9 cellular contexts compared by ENCODE assay signal in the genomic region with DNA sequence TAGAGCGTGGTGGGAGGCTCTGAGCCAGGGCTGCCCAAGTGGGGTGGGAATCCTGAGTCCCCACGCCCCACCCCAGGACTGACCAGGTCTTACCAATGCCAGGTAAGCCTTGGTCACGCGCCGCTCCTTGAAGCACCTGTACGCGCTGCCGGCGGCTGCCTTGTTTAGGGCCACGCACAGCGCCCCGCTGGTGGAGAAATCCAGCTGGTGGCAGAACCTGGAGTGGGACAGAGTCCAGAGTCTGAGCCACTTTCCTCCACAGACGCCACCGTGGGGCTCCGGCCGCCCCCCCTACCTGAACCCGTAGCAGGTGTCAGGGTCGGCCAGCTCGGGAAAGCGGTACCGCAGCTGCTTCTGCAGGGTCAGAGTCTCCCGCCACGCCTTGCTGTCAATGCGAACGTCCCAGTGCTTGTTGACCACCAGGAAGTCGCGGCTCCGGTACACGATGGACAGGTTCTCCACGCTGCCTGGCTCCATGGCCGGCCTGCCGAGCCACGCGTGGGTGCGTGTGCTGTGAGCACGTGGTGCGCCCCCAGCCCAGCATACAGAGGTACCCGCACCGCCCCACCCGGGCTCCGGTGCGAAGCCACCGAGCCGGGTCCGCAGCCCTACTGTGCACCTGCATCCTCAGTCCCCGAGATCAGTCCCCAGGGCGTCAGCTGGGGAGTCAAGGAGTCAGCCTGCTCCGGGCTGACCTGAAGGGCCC. TPM values are rescaled to one million over a fixed set of nuclear protein-coding genes. Genes with fewer than 3 reads are reported as not detected.
A peak's percentile ranks its signal among the peaks of the same experiment; 100 is the strongest.
DNase-seq lines count a peak whose midpoint lies in the region; ATAC-seq, FAIRE-seq and TF ChIP-seq lines count a peak whose summit lies in the region.
"Had no signal": no experiment of that assay in that cellular context is flagged by ENCODE, and none has a peak within 500 bp of the region (broad histone marks: within the 10 kb centered on the region; RNA-seq: fewer than 3 reads in every experiment).

No MANE protein-coding gene starts in this region.

- intact Hi-C loops in K562 (cut with micrococcal nuclease), result no loop called here
- intact Hi-C loops in mucosa of descending colon (cut with DNase I, micrococcal nuclease), result no loop called here

- H3K9me3 ChIP-seq in K562 (replicated peaks; ENCODE audit: control insufficient read depth, insufficient read depth, low read depth, low read length) (no peaks in the 10 kb centered on the region), mucosa of descending colon (no peaks in the 10 kb centered on the region)

- in situ Hi-C loops in K562 (cut with MboI), result loop anchor here (5.0 kb wide), 2 partner anchors 45 to 75 kb away; partner anchors contain the start of gene CIAO3

- 21% methylated on average over 44 of the region's 48 CpGs for WGBS in K562 (ENCODE audit: insufficient coverage, low coverage, missing lambda C conversion rate)

- H3K4me1 ChIP-seq in K562 (replicated peaks in 1 of 2; ENCODE audit: control insufficient read depth in 2 of 2, insufficient read depth in 2 of 2, low read length in 2 of 2) (peaks cover 16 to 94% of the 10 kb centered on the region in 2 experiments; a peak in 4 of 5 replicates), mucosa of descending colon (ENCODE audit: low read depth) (peaks cover 17% of the 10 kb centered on the region), foreskin keratinocyte (no peaks in the 10 kb centered on the region)

- H3K4me2 ChIP-seq in K562 (ENCODE audit: insufficient read depth, low read length), result peak overlapping the region; percentile 87

- TF ChIP-seq RAD21 in K562 (CRISPR knock-in tag; conservative IDR thresholded peaks at IDR 0.05 in 1 of 2, IDR thresholded peaks at IDR 0.05 in 1 of 2), result no peak

- H3K27me3 ChIP-seq in K562 (ENCODE audit: control insufficient read depth in 2 of 2, insufficient read depth in 2 of 2, low read length in 2 of 2), result no peaks in the 10 kb centered on the region
- peaks cover 14% of the 10 kb centered on the region for H3K27me3 ChIP-seq in foreskin keratinocyte

- peak overlapping the region; percentile 88 for H3K4me3 ChIP-seq in AG04449 (ENCODE audit: low read depth, low read length)
- H3K4me3 ChIP-seq in K562, result peak overlapping the region; percentile 96
- H3K4me3 ChIP-seq in mucosa of descending colon, result peak overlapping the region; percentile 88

- peak overlapping the region; percentile 73 to 97 for H3K9ac ChIP-seq in K562 (ENCODE audit: insufficient read depth in 1 of 2, low read depth in 2 of 2, low read length in 2 of 2)

- FAIRE-seq in K562 (lab: Jason Lieb, UNC), result no peak
- FAIRE-seq: colon had no signal

- H3K79me2 ChIP-seq in K562 (ENCODE audit: control insufficient read depth, insufficient read depth, low read length), result peaks cover 29% of the 10 kb centered on the region

- DNase-seq in AG04449 (ENCODE audit: low read depth, low spot score) (no peak), K562 (ENCODE audit: extremely low read depth in 1 of 4, low spot score in 3 of 4) (peak in 1 of 4 experiments; percentile 39), mucosa of descending colon (peak in 1 of 3 donors; percentile 52), foreskin keratinocyte (no peak), GM19240 (ENCODE audit: insufficient read length, low spot score) (no peak)
- no peak for DNase-seq in activated CD8-positive, alpha-beta memory T cell treated with anti-CD3 and anti-CD28 coated beads, Interleukin-2, amount 50 U/mL, for 48 hours

- no TSS peak for BruUV-seq in K562 (replicated peaks; lab: Mats Ljungman, UMichigan)

- H3K36me3 ChIP-seq in K562 (ENCODE audit: control insufficient read depth, insufficient read depth, low read length) (peaks cover 59% of the 10 kb centered on the region; the same call in 2 of the 3 replicates), mucosa of descending colon (ENCODE audit: low read depth) (no peaks in the 10 kb centered on the region)

- H4K20me1 ChIP-seq in K562 (replicated peaks; ENCODE audit: control insufficient read depth, insufficient read depth, low read length), result peaks cover 11% of the 10 kb centered on the region

- no peaks in the 10 kb centered on the region for H3K9me1 ChIP-seq in K562 (ENCODE audit: control insufficient read depth, insufficient read depth, low read length)

- H3K27ac ChIP-seq in K562 (ENCODE audit: extremely low read depth, low read depth, low read length) (peak overlapping the region; percentile 59), foreskin keratinocyte (no peak overlapping the region)

- no peak for TF ChIP-seq EP300 in K562 (IDR thresholded peaks at IDR 0.05; ENCODE audit: low read length)

- CTCF ChIA-PET in AG04449 (lab: Yijun Ruan, JAX), result interaction anchor here (0.9 to 7.7 kb wide), 4 partner anchors 37 to 270 kb away, joined by 3 to 210 read pairs (median 14); partner anchors contain the start of genes ANTKMT and METRN
- CTCF ChIA-PET in K562 (lab: Yijun Ruan, JAX; ENCODE audit: low intra/inter-chr PET ratio), result no interaction called here

- POLR2A ChIA-PET in AG04449 (lab: Yijun Ruan, JAX), result no interaction called here
- POLR2A ChIA-PET in K562 (lab: Yijun Ruan, JAX), result interaction anchor here (0.6 to 1.4 kb wide), 4 partner anchors 12 to 46 kb away, joined by 3 to 6 read pairs (median 3); partner anchors contain the start of genes CIAO3 and GNG13

- no peak for TF ChIP-seq POLR2A in K562 (conservative IDR thresholded peaks at IDR 0.05)

- peak overlapping the region; percentile 74 for H2AFZ ChIP-seq in K562 (ENCODE audit: low read depth, low read length)

- ATAC-seq in HG03103 (IDR thresholded peaks at IDR 0.05; ENCODE audit: low read depth, unreplicated experiment), result peak; percentile 8
- peak; percentile 28 for ATAC-seq in K562
- no peak for ATAC-seq in mucosa of descending colon
- ATAC-seq in GM21423 (IDR thresholded peaks at IDR 0.05; ENCODE audit: unreplicated experiment), result no peak
- ATAC-seq in foreskin keratinocyte, result no peak

- TF ChIP-seq CTCF in AG04449 (IDR thresholded peaks at IDR 0.05; ENCODE audit: insufficient read depth, low read length, missing control alignments), result no peak
- TF ChIP-seq CTCF in K562 (IDR thresholded peaks at IDR 0.05 in 2 of 3, conservative IDR thresholded peaks at IDR 0.05 in 1 of 3; ENCODE audit: insufficient read depth in 2 of 3, low read depth in 1 of 3, low read length in 3 of 3), result 0 out of 6 replicates have a peak, but pooled peaks of 1 of the 3 experiments have one; percentile 0
- TF ChIP-seq CTCF in mucosa of descending colon (IDR thresholded peaks at IDR 0.05), result no peak
- TF ChIP-seq CTCF in foreskin keratinocyte (conservative IDR thresholded peaks at IDR 0.05), result no peak

RNA-seq across cellular contexts. Expression of gene RPUSD1, which starts 0.8 kb away (rescaled TPM):
- total RNA-seq in K562 (2011; cell fraction: chromatin; rRNA removed; ENCODE audit: low replicate concordance), result 10.9 and 59.9 TPM in 2 replicates
- total RNA-seq in K562 (2011; cell fraction: nucleolus; rRNA removed), result 59.0 and 69.6 TPM in 2 replicates
- 21.1 and 25.7 TPM in 2 replicates for total RNA-seq in K562 (2011; cell fraction: nucleoplasm; rRNA removed)
- total RNA-seq in K562 (2014; rRNA removed), result 50.7 and 67.3 TPM in 2 replicates
- total RNA-seq in K562 (2014; rRNA removed; fragmentation: Illumina TruSeq; extraction: Trizol), result 1.7 and 3.3 TPM in 2 replicates
- total RNA-seq in K562 (2015; rRNA removed; fragmentation: Illumina TruSeq; extraction: Trizol), result 22.7 and 27.2 TPM in 2 replicates
- total RNA-seq in K562 (2021), result 55.2 and 55.9 TPM in 2 replicates
- polyA plus RNA-seq in K562 (2011; rRNA removed), result 12.0 and 17.7 TPM in 2 replicates
- 26.1 and 86.4 TPM in 2 replicates for polyA plus RNA-seq in K562 (2011; cell fraction: cytosol; rRNA removed)
- 56.1 and 93.4 TPM in 2 replicates for polyA plus RNA-seq in K562 (2011; cell fraction: nucleus; rRNA removed)
- 24.6 and 30.5 TPM in 2 replicates for polyA plus RNA-seq in K562 (2012)
- polyA plus RNA-seq in K562 (2014; fragmentation: Illumina TruSeq; extraction: Trizol), result 7.0 and 30.1 TPM in 2 replicates
- polyA plus RNA-seq in K562 (2014; fragmentation: Nextera tagmentation; extraction: Ambion mirVana), result under 1 TPM; 0.45 to 0.98 TPM
- 56.6 and 66.9 TPM in 2 replicates for polyA plus RNA-seq in K562 (2014; rRNA removed)
- polyA minus RNA-seq in K562 (2011; rRNA and poly(A)+ RNA removed), result 3.8 and 4.8 TPM in 2 replicates
- 18.6 and 19.8 TPM in 2 replicates for polyA minus RNA-seq in K562 (2011; cell fraction: cytosol; rRNA and poly(A)+ RNA removed)
- 30.8 and 34.1 TPM in 2 replicates for polyA minus RNA-seq in K562 (2011; cell fraction: nucleus; rRNA and poly(A)+ RNA removed)
- total RNA-seq in mucosa of descending colon, result 10 to 100 TPM; 19.8 to 20.0 (median 19.8) TPM
- 36.7 and 40.3 TPM in 2 replicates for total RNA-seq in foreskin keratinocyte
- 41.0 and 45.4 TPM in 2 replicates for polyA plus RNA-seq in foreskin keratinocyte

RNA-seq across cellular contexts. Expression of gene CHTF18, which starts 1.0 kb away (rescaled TPM):
- total RNA-seq in K562 (2011; cell fraction: chromatin; rRNA removed; ENCODE audit: low replicate concordance), result 53.1 and 261 TPM in 2 replicates
- total RNA-seq in K562 (2011; cell fraction: nucleolus; rRNA removed), result 207 and 214 TPM in 2 replicates
- 88.6 and 90.7 TPM in 2 replicates for total RNA-seq in K562 (2011; cell fraction: nucleoplasm; rRNA removed)
- total RNA-seq in K562 (2014; rRNA removed), result 57.2 and 70.7 TPM in 2 replicates
- total RNA-seq in K562 (2014; rRNA removed; fragmentation: Illumina TruSeq; extraction: Trizol), result 2.7 and 4.4 TPM in 2 replicates
- total RNA-seq in K562 (2015; rRNA removed; fragmentation: Illumina TruSeq; extraction: Trizol), result 21.1 and 22.1 TPM in 2 replicates
- 121 and 123 TPM in 2 replicates for total RNA-seq in K562 (2021)
- 17.0 and 32.6 TPM in 2 replicates for polyA plus RNA-seq in K562 (2011; rRNA removed)
- polyA plus RNA-seq in K562 (2011; cell fraction: cytosol; rRNA removed), result 23.3 and 65.2 TPM in 2 replicates
- 379 and 556 TPM in 2 replicates for polyA plus RNA-seq in K562 (2011; cell fraction: nucleus; rRNA removed)
- 65.7 and 81.8 TPM in 2 replicates for polyA plus RNA-seq in K562 (2012)
- polyA plus RNA-seq in K562 (2014; fragmentation: Illumina TruSeq; extraction: Trizol), result 5.1 and 23.0 TPM in 2 replicates
- polyA plus RNA-seq in K562 (2014; fragmentation: Nextera tagmentation; extraction: Ambion mirVana), result 1 to 10 TPM; 2.5 to 2.7 TPM
- 91.5 and 93.4 TPM in 2 replicates for polyA plus RNA-seq in K562 (2014; rRNA removed)
- 2.7 and 4.0 TPM in 2 replicates for polyA minus RNA-seq in K562 (2011; rRNA and poly(A)+ RNA removed)
- 8.6 and 13.5 TPM in 2 replicates for polyA minus RNA-seq in K562 (2011; cell fraction: cytosol; rRNA and poly(A)+ RNA removed)
- 59.3 and 59.4 TPM in 2 replicates for polyA minus RNA-seq in K562 (2011; cell fraction: nucleus; rRNA and poly(A)+ RNA removed)
- 10 to 100 TPM; 11.9 to 32.4 (median 12.3) TPM for total RNA-seq in mucosa of descending colon
- 35.6 and 41.4 TPM in 2 replicates for total RNA-seq in foreskin keratinocyte
- 42.3 and 47.2 TPM in 2 replicates for polyA plus RNA-seq in foreskin keratinocyte

RNA-seq across cellular contexts. Expression of gene GNG13, which starts 13.1 kb away (rescaled TPM):
- not detected in 2 replicates for total RNA-seq in K562 (2011; cell fraction: chromatin; rRNA removed; ENCODE audit: low replicate concordance)
- total RNA-seq in K562 (2011; cell fraction: nucleolus; rRNA removed), result not detected in 2 replicates
- total RNA-seq in K562 (2011; cell fraction: nucleoplasm; rRNA removed), result not detected in 2 replicates
- not detected in 2 replicates for total RNA-seq in K562 (2014; rRNA removed)
- total RNA-seq in K562 (2014; rRNA removed; fragmentation: Illumina TruSeq; extraction: Trizol), result not detected in 2 replicates
- not detected in 2 replicates for total RNA-seq in K562 (2015; rRNA removed; fragmentation: Illumina TruSeq; extraction: Trizol)
- not detected in 2 replicates for total RNA-seq in K562 (2021)
- polyA plus RNA-seq in K562 (2011; rRNA removed), result not detected in 2 replicates
- not detected in 2 replicates for polyA plus RNA-seq in K562 (2011; cell fraction: cytosol; rRNA removed)
- polyA plus RNA-seq in K562 (2011; cell fraction: nucleus; rRNA removed), result not detected in 2 replicates
- 1.00 and 1.4 TPM in 2 replicates for polyA plus RNA-seq in K562 (2012)
- not detected in 2 replicates for polyA plus RNA-seq in K562 (2014; fragmentation: Illumina TruSeq; extraction: Trizol)
- polyA plus RNA-seq in K562 (2014; fragmentation: Nextera tagmentation; extraction: Ambion mirVana), result not detected
- polyA plus RNA-seq in K562 (2014; rRNA removed), result not detected in 2 replicates
- not detected in 2 replicates for polyA minus RNA-seq in K562 (2011; rRNA and poly(A)+ RNA removed)
- polyA minus RNA-seq in K562 (2011; cell fraction: cytosol; rRNA and poly(A)+ RNA removed), result not detected in 2 replicates
- polyA minus RNA-seq in K562 (2011; cell fraction: nucleus; rRNA and poly(A)+ RNA removed), result not detected in 2 replicates
- total RNA-seq in mucosa of descending colon, result 1 to 10 TPM in 1 of 3 donors, under 1 TPM in 1, not detected in 1; 0.31 to 1.0 TPM
- not detected in 2 replicates for total RNA-seq in foreskin keratinocyte
- polyA plus RNA-seq in foreskin keratinocyte, result not detected in 2 replicates

RNA-seq across cellular contexts. Expression of gene MSLN, which starts 26.9 kb away (rescaled TPM):
- total RNA-seq in K562 (2011; cell fraction: chromatin; rRNA removed; ENCODE audit: low replicate concordance), result not detected in 2 replicates
- not detected in 2 replicates for total RNA-seq in K562 (2011; cell fraction: nucleolus; rRNA removed)
- not detected in 2 replicates for total RNA-seq in K562 (2011; cell fraction: nucleoplasm; rRNA removed)
- total RNA-seq in K562 (2014; rRNA removed), result not detected in 2 replicates
- not detected in 2 replicates for total RNA-seq in K562 (2014; rRNA removed; fragmentation: Illumina TruSeq; extraction: Trizol)
- not detected in 2 replicates for total RNA-seq in K562 (2015; rRNA removed; fragmentation: Illumina TruSeq; extraction: Trizol)
- total RNA-seq in K562 (2021), result 0.22 TPM in 1 of 2 replicates, not detected in the other
- not detected in 2 replicates for polyA plus RNA-seq in K562 (2011; rRNA removed)
- polyA plus RNA-seq in K562 (2011; cell fraction: cytosol; rRNA removed), result not detected in 2 replicates
- not detected in 2 replicates for polyA plus RNA-seq in K562 (2011; cell fraction: nucleus; rRNA removed)
- polyA plus RNA-seq in K562 (2012), result not detected in 2 replicates
- not detected in 2 replicates for polyA plus RNA-seq in K562 (2014; fragmentation: Illumina TruSeq; extraction: Trizol)
- polyA plus RNA-seq in K562 (2014; fragmentation: Nextera tagmentation; extraction: Ambion mirVana), result not detected
- not detected in 2 replicates for polyA plus RNA-seq in K562 (2014; rRNA removed)
- polyA minus RNA-seq in K562 (2011; rRNA and poly(A)+ RNA removed), result not detected in 2 replicates
- polyA minus RNA-seq in K562 (2011; cell fraction: cytosol; rRNA and poly(A)+ RNA removed), result 0.86 and 3.8 TPM in 2 replicates
- 0.22 and 0.40 TPM in 2 replicates for polyA minus RNA-seq in K562 (2011; cell fraction: nucleus; rRNA and poly(A)+ RNA removed)
- total RNA-seq in mucosa of descending colon, result 1 to 10 TPM; 3.4 to 7.0 (median 4.7) TPM
- total RNA-seq in foreskin keratinocyte, result 21.3 and 72.9 TPM in 2 replicates
- polyA plus RNA-seq in foreskin keratinocyte, result 27.7 and 91.0 TPM in 2 replicates

RNA-seq across cellular contexts. Expression of gene CIAO3, which starts 46.6 kb away (rescaled TPM):
- 110 and 324 TPM in 2 replicates for total RNA-seq in K562 (2011; cell fraction: chromatin; rRNA removed; ENCODE audit: low replicate concordance)
- total RNA-seq in K562 (2011; cell fraction: nucleolus; rRNA removed), result 238 and 279 TPM in 2 replicates
- total RNA-seq in K562 (2011; cell fraction: nucleoplasm; rRNA removed), result 145 and 170 TPM in 2 replicates
- total RNA-seq in K562 (2014; rRNA removed) (35.6 and 48.2 TPM in 2 replicates), K562 (2014; rRNA removed; fragmentation: Illumina TruSeq; extraction: Trizol) (7.3 and 7.9 TPM in 2 replicates), K562 (2015; rRNA removed; fragmentation: Illumina TruSeq; extraction: Trizol) (18.6 and 20.5 TPM in 2 replicates), K562 (2021) (30.7 and 30.9 TPM in 2 replicates), mucosa of descending colon (10 to 100 TPM; 37.7 to 48.7 (median 47.6) TPM), foreskin keratinocyte (34.2 and 34.3 TPM in 2 replicates)
- polyA plus RNA-seq in K562 (2011; rRNA removed) (18.5 and 30.5 TPM in 2 replicates), K562 (2014; fragmentation: Illumina TruSeq; extraction: Trizol) (17.1 and 18.7 TPM in 2 replicates), K562 (2014; fragmentation: Nextera tagmentation; extraction: Ambion mirVana) (1 to 10 TPM; 2.2 to 2.4 TPM), K562 (2014; rRNA removed) (31.0 and 38.2 TPM in 2 replicates), foreskin keratinocyte (34.7 and 34.8 TPM in 2 replicates)
- 24.1 and 25.8 TPM in 2 replicates for polyA plus RNA-seq in K562 (2011; cell fraction: cytosol; rRNA removed)
- polyA plus RNA-seq in K562 (2011; cell fraction: nucleus; rRNA removed), result 101 and 104 TPM in 2 replicates
- polyA plus RNA-seq in K562 (2012), result 22.4 and 34.2 TPM in 2 replicates
- polyA minus RNA-seq in K562 (2011; rRNA and poly(A)+ RNA removed), result 13.5 and 15.4 TPM in 2 replicates
- polyA minus RNA-seq in K562 (2011; cell fraction: cytosol; rRNA and poly(A)+ RNA removed), result 9.9 and 14.8 TPM in 2 replicates
- 52.0 and 78.0 TPM in 2 replicates for polyA minus RNA-seq in K562 (2011; cell fraction: nucleus; rRNA and poly(A)+ RNA removed)

Comparison
In these comparisons a context has a peak if more than half of its experiments do, and no peak if none do; other contexts are left out.
1. ATAC-seq: peak in HG03103 (single experiment) and K562 (single experiment); none in mucosa of descending colon (single experiment), GM21423 (single experiment) and foreskin keratinocyte (single experiment).
2. Peak in every context shown above with its lines, with median percentiles within 50 percentile points of each other: H3K4me3 ChIP-seq.